In the genomic region with DNA sequence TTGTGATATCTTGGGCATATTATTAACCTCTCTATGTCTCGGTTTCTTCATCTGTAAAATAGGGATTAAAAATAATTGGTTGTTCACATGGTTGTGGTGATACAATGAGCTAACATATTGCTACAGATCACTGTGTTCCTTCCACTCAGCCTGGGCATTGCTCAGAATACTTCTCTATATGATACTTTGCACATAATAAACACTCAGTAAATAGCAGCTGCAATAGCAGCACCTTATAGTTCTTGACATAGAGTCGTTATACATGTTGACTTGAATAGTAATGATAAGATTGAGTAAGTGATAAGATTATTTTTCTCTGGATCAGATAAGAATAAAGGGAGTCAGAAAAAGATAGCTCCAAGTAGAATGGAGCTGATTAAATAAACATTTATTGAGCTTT, we compare ENCODE assay signal across 8 cellular contexts. TPM values are rescaled to one million over a fixed set of nuclear protein-coding genes. Genes with fewer than 3 reads are reported as not detected.
"Had no signal": no experiment of that assay in that cellular context is flagged by ENCODE, and none has a peak within 500 bp of the region (broad histone marks: within the 10 kb centered on the region; RNA-seq: fewer than 3 reads in every experiment).

No MANE protein-coding gene starts in this region.

- H3K36me3 Mint-ChIP-seq: IgD-negative memory B cell had no signal

- H3K4me1 Mint-ChIP-seq: IgD-negative memory B cell had no signal

- H3K4me3 Mint-ChIP-seq: HFFc6, IgD-negative memory B cell had no signal

- DNase-seq: GM23248, GOT3, H7, HFFc6 had no signal

- H3K9me3 Mint-ChIP-seq: HFFc6, IgD-negative memory B cell had no signal

- H3K27ac Mint-ChIP-seq: HFFc6, IgD-negative memory B cell had no signal

RNA-seq across cellular contexts. Expression of a gene that starts 42.3 kb away (rescaled TPM):
- total RNA-seq: GM23248, H4, HepG2, HFFc6, HT1080 had no signal
